Comparison of ENCODE assay signal across 28 cellular contexts in the genomic region with DNA sequence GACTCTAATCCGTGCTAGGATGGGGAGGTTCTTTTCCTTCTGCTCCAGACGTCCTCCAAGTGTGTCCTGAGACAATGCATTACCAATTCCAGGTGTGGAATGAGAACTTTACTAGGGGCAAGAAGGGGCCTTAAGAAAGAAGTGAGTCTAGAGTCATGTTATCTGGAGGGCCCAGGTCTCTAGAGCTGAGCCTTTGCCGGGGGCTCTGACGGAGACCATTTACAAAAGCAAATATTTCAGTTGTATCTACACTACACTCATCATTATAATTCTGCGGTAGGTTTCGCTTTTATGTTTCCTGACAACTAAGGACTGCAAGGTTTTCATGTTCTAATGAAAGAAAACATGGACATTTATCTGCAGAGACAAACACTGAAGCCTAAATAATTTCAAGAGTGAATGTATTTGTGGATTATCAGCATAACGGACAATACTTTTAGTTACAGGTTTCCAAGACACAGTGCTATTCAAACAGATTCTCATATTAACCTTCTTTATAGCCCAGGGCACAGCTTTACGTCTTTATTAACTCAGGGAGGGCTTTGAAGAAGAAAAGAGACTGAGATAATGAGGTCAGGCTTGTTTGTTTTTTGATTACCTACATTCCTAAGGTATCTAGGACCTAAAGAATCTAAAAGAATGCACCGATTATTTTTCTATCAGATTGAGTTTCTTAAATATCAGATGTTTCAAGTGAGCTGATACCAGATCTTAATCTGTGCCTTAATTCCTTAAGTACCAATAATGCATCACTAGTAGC. TPM values are rescaled to one million over a fixed set of nuclear protein-coding genes. Genes with fewer than 3 reads are reported as not detected.
"Had no signal": no experiment of that assay in that cellular context is flagged by ENCODE, and none has a peak within 500 bp of the region (broad histone marks: within the 10 kb centered on the region; RNA-seq: fewer than 3 reads in every experiment).

No MANE protein-coding gene starts in this region.

- H3K4me3 ChIP-seq: coronary artery, dorsolateral prefrontal cortex, gastrocnemius medialis, left ventricle myocardium inferior, lung, ovary, prostate gland, stomach, tibial artery had no signal

- ATAC-seq: activated naive CD8-positive, alpha-beta T cell treated with anti-CD3 and anti-CD28 coated beads, Interleukin-2, amount 50 U/mL, for 24 hours; activated T-cell treated with anti-CD3 and anti-CD28 coated beads, Interleukin-2, amount 50 U/mL, for 4 hours; activated T-helper 17 cell treated with anti-CD3 and anti-CD28 coated beads, Interleukin-2, amount 50 U/mL, for 72 hours; gastrocnemius medialis; sciatic nerve; stimulated activated naive B cell treated with anti-CD40 and anti-IgM and Interleukin-4, amounts not matched to agents 10 μg/mL and 1 μg/mL and 100 μg/mL, for 72 hours; T-helper 17 cell had no signal

- H3K4me1 ChIP-seq: gastrocnemius medialis, left ventricle myocardium inferior, prostate gland, stomach, tibial artery had no signal

- DNase-seq: activated CD4-positive, alpha-beta memory T cell treated with anti-CD3 and anti-CD28 coated beads, Interleukin-2, amount 10 ng/mL, durations not matched to agents 7 days and 5 days; activated CD4-positive, alpha-beta T cell treated with anti-CD3 and anti-CD28 coated beads, Interleukin-2, amount 10 ng/mL, durations not matched to agents 7 days and 5 days; activated CD4-positive, CD25-positive, alpha-beta regulatory T cell treated with anti-CD3 and anti-CD28 coated beads, Interleukin-2, amount 50 U/mL, for 72 hours; activated naive CD8-positive, alpha-beta T cell treated with anti-CD3 and anti-CD28 coated beads, Interleukin-2, amount 50 U/mL, for 24 hours; activated T-cell treated with anti-CD3 and anti-CD28 coated beads, Interleukin-2, amount 50 U/mL, for 4 hours; amygdala; cerebellar nuclear complex; dorsolateral prefrontal cortex; effector memory CD4-positive, alpha-beta T cell; erythroblast; gastrocnemius medialis; glutamatergic neuron; islet precursor cell; left ventricle myocardium inferior; naive B cell; ovary; retina; small intestine; stimulated activated CD4-positive, alpha-beta T cell treated with anti-CD3 and anti-CD28 coated beads, Interleukin-1b, Interleukin-23, amount 100 ng/mL, for 48 hours; stimulated activated naive B cell treated with anti-CD40 and anti-IgM and Interleukin-4, amounts not matched to agents 10 μg/mL and 1 μg/mL and 100 μg/mL, for 72 hours; stomach; T-helper 17 cell; tibial artery had no signal

- H3K9me3 ChIP-seq: gastrocnemius medialis, left ventricle myocardium inferior, ovary, prostate gland, stomach, tibial artery had no signal

- H3K27me3 ChIP-seq: gastrocnemius medialis, ovary, stomach had no signal

- H3K36me3 ChIP-seq: gastrocnemius medialis, left ventricle myocardium inferior, ovary, prostate gland, stomach, tibial artery had no signal

- H3K27ac ChIP-seq: coronary artery, dorsolateral prefrontal cortex, gastrocnemius medialis, left ventricle myocardium inferior, ovary, prostate gland, stomach, tibial artery had no signal

RNA-seq across cellular contexts. Expression of a gene that starts 14.9 kb away (rescaled TPM):
- total RNA-seq: activated CD4-positive, alpha-beta memory T cell treated with anti-CD3 and anti-CD28 coated beads, Interleukin-2, amount 10 ng/mL, durations not matched to agents 7 days and 5 days; activated CD4-positive, alpha-beta T cell treated with anti-CD3 and anti-CD28 coated beads, Interleukin-2, amount 10 ng/mL, durations not matched to agents 7 days and 5 days; activated T-helper 17 cell treated with anti-CD3 and anti-CD28 coated beads, Interleukin-2, amount 50 U/mL, for 72 hours; left ventricle myocardium inferior; T-helper 17 cell had no signal
